ENCODE assay signal across 1 cellular context in genomic region chr1:33301273-33301984, GRCh38.
TF ChIP-seq lines count a peak whose summit lies in the region.

No MANE protein-coding gene starts in this region.

TF ChIP-seq in IMR-90, 13 proteins besides CTCF, POLR2A, EP300 and RAD21:
- TF ChIP-seq FOS (IDR thresholded peaks at IDR 0.05; ENCODE audit: low read depth, low read length) (no peak), MAZ (IDR thresholded peaks at IDR 0.05; ENCODE audit: borderline replicate concordance, low read depth, low read length) (no peak), NFE2L2 (IDR thresholded peaks at IDR 0.05; ENCODE audit: low read depth, low read length) (no peak), RFX5 (IDR thresholded peaks at IDR 0.05; ENCODE audit: low read depth, low read length) (no peak), MXI1 (IDR thresholded peaks at IDR 0.05; ENCODE audit: borderline replicate concordance, low read depth, low read length) (no peak), CHD1 (IDR thresholded peaks at IDR 0.05; ENCODE audit: low read depth, low read length) (no peak), USF2 (IDR thresholded peaks at IDR 0.05; ENCODE audit: low read depth, low read length) (no peak), RCOR1 (IDR thresholded peaks at IDR 0.05; ENCODE audit: insufficient replicate concordance, low read length) (no peak), CEBPB (IDR thresholded peaks at IDR 0.05; ENCODE audit: low read depth, low read length) (no peak), SMC3 (IDR thresholded peaks at IDR 0.05; ENCODE audit: low read depth, low read length) (no peak), BHLHE40 (IDR thresholded peaks at IDR 0.05; ENCODE audit: low read depth, low read length) (no peak), MAFK (IDR thresholded peaks at IDR 0.05; ENCODE audit: low read depth, low read length) (no peak), ELK1 (IDR thresholded peaks at IDR 0.05; ENCODE audit: borderline replicate concordance, low read depth, low read length) (no peak)
TF ChIP-seq in IMR-90: peak in this region for 0.
